2 cellular contexts compared by ENCODE assay signal in the genomic region with DNA sequence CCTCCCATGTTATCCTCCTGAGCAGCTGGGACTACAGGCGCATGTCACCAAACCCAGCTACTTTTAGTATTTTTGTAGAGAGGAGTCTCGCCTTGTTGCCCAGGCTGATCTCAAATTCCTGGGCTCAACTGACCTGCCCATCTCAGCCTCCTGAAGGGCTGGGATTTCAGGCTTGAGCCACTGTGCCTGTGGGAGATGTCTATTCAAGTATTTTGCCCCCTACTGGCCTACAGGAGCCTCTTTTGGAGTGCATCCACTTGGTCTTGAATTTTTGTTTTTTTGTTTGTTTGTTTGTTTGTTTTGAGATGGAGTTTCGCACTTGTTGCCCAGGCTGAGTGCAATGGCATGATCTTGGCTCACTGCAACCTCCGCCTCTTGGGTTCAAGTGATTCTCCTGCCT.
TF ChIP-seq lines count a peak whose summit lies in the region.

No MANE protein-coding gene starts in this region.

TF ChIP-seq in SK-N-SH, 30 proteins besides CTCF, POLR2A, EP300 and RAD21 (continued from another document):
- TF ChIP-seq, protein P1, sequence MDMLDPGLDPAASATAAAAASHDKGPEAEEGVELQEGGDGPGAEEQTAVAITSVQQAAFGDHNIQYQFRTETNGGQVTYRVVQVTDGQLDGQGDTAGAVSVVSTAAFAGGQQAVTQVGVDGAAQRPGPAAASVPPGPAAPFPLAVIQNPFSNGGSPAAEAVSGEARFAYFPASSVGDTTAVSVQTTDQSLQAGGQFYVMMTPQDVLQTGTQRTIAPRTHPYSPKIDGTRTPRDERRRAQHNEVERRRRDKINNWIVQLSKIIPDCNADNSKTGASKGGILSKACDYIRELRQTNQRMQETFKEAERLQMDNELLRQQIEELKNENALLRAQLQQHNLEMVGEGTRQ (IDR thresholded peaks at IDR 0.05; ENCODE audit: borderline replicate concordance, low read depth, low read length) = no peak
- TF ChIP-seq EZH2phosphoT487 (IDR thresholded peaks at IDR 0.05; ENCODE audit: borderline replicate concordance, low read depth) (no peak), RFX5 (IDR thresholded peaks at IDR 0.05; ENCODE audit: low read length) (no peak), TCF12 (IDR thresholded peaks at IDR 0.05) (no peak), NRF1 (IDR thresholded peaks at IDR 0.05; ENCODE audit: low read depth, low read length) (no peak)
- TF ChIP-seq, protein P2, sequence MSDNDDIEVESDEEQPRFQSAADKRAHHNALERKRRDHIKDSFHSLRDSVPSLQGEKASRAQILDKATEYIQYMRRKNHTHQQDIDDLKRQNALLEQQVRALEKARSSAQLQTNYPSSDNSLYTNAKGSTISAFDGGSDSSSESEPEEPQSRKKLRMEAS (IDR thresholded peaks at IDR 0.05; ENCODE audit: low read depth) = no peak
- TF ChIP-seq, protein P3, sequence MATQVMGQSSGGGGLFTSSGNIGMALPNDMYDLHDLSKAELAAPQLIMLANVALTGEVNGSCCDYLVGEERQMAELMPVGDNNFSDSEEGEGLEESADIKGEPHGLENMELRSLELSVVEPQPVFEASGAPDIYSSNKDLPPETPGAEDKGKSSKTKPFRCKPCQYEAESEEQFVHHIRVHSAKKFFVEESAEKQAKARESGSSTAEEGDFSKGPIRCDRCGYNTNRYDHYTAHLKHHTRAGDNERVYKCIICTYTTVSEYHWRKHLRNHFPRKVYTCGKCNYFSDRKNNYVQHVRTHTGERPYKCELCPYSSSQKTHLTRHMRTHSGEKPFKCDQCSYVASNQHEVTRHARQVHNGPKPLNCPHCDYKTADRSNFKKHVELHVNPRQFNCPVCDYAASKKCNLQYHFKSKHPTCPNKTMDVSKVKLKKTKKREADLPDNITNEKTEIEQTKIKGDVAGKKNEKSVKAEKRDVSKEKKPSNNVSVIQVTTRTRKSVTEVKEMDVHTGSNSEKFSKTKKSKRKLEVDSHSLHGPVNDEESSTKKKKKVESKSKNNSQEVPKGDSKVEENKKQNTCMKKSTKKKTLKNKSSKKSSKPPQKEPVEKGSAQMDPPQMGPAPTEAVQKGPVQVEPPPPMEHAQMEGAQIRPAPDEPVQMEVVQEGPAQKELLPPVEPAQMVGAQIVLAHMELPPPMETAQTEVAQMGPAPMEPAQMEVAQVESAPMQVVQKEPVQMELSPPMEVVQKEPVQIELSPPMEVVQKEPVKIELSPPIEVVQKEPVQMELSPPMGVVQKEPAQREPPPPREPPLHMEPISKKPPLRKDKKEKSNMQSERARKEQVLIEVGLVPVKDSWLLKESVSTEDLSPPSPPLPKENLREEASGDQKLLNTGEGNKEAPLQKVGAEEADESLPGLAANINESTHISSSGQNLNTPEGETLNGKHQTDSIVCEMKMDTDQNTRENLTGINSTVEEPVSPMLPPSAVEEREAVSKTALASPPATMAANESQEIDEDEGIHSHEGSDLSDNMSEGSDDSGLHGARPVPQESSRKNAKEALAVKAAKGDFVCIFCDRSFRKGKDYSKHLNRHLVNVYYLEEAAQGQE (IDR thresholded peaks at IDR 0.05; ENCODE audit: low read depth, low read length) = no peak
- TF ChIP-seq, protein P4, sequence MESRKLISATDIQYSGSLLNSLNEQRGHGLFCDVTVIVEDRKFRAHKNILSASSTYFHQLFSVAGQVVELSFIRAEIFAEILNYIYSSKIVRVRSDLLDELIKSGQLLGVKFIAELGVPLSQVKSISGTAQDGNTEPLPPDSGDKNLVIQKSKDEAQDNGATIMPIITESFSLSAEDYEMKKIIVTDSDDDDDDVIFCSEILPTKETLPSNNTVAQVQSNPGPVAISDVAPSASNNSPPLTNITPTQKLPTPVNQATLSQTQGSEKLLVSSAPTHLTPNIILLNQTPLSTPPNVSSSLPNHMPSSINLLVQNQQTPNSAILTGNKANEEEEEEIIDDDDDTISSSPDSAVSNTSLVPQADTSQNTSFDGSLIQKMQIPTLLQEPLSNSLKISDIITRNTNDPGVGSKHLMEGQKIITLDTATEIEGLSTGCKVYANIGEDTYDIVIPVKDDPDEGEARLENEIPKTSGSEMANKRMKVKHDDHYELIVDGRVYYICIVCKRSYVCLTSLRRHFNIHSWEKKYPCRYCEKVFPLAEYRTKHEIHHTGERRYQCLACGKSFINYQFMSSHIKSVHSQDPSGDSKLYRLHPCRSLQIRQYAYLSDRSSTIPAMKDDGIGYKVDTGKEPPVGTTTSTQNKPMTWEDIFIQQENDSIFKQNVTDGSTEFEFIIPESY (IDR thresholded peaks at IDR 0.05; ENCODE audit: borderline replicate concordance, low read depth) = no peak

TF ChIP-seq in SK-N-SH treated with all-trans-retinoic acid at 6 μM for 48 hours, 23 proteins besides CTCF, POLR2A, EP300 and RAD21 (continued from another document):
- TF ChIP-seq, protein P5, sequence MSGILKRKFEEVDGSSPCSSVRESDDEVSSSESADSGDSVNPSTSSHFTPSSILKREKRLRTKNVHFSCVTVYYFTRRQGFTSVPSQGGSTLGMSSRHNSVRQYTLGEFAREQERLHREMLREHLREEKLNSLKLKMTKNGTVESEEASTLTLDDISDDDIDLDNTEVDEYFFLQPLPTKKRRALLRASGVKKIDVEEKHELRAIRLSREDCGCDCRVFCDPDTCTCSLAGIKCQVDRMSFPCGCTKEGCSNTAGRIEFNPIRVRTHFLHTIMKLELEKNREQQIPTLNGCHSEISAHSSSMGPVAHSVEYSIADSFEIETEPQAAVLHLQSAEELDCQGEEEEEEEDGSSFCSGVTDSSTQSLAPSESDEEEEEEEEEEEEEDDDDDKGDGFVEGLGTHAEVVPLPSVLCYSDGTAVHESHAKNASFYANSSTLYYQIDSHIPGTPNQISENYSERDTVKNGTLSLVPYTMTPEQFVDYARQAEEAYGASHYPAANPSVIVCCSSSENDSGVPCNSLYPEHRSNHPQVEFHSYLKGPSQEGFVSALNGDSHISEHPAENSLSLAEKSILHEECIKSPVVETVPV (CRISPR knock-in tag; IDR thresholded peaks at IDR 0.05) = no peak
- TF ChIP-seq ZC3H10 (CRISPR knock-in tag; IDR thresholded peaks at IDR 0.05) (no peak), SNAI2 (CRISPR knock-in tag; IDR thresholded peaks at IDR 0.05) (no peak), ZNF70 (CRISPR knock-in tag; IDR thresholded peaks at IDR 0.05) (no peak), TCF4 (CRISPR knock-in tag; IDR thresholded peaks at IDR 0.05; ENCODE audit: borderline replicate concordance) (no peak), CSDC2 (CRISPR knock-in tag; IDR thresholded peaks at IDR 0.05) (no peak), PPARA (CRISPR knock-in tag; IDR thresholded peaks at IDR 0.05; ENCODE audit: borderline replicate concordance) (no peak), BACH2 (CRISPR knock-in tag; IDR thresholded peaks at IDR 0.05; ENCODE audit: borderline replicate concordance) (no peak)
- TF ChIP-seq, protein P6, sequence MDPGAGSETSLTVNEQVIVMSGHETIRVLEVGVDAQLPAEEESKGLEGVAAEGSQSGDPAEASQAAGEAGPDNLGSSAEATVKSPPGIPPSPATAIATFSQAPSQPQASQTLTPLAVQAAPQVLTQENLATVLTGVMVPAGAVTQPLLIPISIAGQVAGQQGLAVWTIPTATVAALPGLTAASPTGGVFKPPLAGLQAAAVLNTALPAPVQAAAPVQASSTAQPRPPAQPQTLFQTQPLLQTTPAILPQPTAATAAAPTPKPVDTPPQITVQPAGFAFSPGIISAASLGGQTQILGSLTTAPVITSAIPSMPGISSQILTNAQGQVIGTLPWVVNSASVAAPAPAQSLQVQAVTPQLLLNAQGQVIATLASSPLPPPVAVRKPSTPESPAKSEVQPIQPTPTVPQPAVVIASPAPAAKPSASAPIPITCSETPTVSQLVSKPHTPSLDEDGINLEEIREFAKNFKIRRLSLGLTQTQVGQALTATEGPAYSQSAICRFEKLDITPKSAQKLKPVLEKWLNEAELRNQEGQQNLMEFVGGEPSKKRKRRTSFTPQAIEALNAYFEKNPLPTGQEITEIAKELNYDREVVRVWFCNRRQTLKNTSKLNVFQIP (CRISPR knock-in tag; IDR thresholded peaks at IDR 0.05; ENCODE audit: borderline replicate concordance, low read depth) = no peak
- TF ChIP-seq, protein P7, sequence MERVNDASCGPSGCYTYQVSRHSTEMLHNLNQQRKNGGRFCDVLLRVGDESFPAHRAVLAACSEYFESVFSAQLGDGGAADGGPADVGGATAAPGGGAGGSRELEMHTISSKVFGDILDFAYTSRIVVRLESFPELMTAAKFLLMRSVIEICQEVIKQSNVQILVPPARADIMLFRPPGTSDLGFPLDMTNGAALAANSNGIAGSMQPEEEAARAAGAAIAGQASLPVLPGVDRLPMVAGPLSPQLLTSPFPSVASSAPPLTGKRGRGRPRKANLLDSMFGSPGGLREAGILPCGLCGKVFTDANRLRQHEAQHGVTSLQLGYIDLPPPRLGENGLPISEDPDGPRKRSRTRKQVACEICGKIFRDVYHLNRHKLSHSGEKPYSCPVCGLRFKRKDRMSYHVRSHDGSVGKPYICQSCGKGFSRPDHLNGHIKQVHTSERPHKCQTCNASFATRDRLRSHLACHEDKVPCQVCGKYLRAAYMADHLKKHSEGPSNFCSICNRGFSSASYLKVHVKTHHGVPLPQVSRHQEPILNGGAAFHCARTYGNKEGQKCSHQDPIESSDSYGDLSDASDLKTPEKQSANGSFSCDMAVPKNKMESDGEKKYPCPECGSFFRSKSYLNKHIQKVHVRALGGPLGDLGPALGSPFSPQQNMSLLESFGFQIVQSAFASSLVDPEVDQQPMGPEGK (CRISPR knock-in tag; IDR thresholded peaks at IDR 0.05; ENCODE audit: borderline replicate concordance) = no peak
- TF ChIP-seq, protein P8, sequence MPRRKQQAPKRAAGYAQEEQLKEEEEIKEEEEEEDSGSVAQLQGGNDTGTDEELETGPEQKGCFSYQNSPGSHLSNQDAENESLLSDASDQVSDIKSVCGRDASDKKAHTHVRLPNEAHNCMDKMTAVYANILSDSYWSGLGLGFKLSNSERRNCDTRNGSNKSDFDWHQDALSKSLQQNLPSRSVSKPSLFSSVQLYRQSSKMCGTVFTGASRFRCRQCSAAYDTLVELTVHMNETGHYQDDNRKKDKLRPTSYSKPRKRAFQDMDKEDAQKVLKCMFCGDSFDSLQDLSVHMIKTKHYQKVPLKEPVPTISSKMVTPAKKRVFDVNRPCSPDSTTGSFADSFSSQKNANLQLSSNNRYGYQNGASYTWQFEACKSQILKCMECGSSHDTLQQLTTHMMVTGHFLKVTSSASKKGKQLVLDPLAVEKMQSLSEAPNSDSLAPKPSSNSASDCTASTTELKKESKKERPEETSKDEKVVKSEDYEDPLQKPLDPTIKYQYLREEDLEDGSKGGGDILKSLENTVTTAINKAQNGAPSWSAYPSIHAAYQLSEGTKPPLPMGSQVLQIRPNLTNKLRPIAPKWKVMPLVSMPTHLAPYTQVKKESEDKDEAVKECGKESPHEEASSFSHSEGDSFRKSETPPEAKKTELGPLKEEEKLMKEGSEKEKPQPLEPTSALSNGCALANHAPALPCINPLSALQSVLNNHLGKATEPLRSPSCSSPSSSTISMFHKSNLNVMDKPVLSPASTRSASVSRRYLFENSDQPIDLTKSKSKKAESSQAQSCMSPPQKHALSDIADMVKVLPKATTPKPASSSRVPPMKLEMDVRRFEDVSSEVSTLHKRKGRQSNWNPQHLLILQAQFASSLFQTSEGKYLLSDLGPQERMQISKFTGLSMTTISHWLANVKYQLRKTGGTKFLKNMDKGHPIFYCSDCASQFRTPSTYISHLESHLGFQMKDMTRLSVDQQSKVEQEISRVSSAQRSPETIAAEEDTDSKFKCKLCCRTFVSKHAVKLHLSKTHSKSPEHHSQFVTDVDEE (CRISPR knock-in tag; IDR thresholded peaks at IDR 0.05) = no peak
